In the genomic region with DNA sequence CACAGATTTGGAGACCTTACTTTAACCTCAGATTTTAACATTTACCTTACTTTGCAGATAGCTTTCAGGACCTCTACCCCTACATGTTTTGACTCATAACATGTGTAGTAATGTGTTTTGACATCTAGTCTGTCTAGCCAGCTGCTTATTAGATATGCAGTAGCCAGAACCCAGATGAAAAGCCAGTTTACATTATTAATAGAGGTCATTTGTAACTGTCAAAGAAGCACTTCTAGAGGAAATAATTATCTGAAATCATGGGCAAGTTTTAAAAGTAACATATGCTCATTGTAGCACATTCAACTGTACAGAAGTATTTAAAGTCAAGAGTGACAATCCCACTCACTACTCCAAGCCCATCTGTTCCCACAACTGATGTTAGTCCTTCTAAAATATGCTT, we compare ENCODE assay signal across 1 cellular context.
TF ChIP-seq lines count a peak whose summit lies in the region.

No MANE protein-coding gene starts in this region.

TF ChIP-seq in SK-N-SH treated with all-trans-retinoic acid at 6 μM for 48 hours, 23 proteins besides CTCF, POLR2A, EP300 and RAD21 (continued from another document):
- TF ChIP-seq, protein P1, sequence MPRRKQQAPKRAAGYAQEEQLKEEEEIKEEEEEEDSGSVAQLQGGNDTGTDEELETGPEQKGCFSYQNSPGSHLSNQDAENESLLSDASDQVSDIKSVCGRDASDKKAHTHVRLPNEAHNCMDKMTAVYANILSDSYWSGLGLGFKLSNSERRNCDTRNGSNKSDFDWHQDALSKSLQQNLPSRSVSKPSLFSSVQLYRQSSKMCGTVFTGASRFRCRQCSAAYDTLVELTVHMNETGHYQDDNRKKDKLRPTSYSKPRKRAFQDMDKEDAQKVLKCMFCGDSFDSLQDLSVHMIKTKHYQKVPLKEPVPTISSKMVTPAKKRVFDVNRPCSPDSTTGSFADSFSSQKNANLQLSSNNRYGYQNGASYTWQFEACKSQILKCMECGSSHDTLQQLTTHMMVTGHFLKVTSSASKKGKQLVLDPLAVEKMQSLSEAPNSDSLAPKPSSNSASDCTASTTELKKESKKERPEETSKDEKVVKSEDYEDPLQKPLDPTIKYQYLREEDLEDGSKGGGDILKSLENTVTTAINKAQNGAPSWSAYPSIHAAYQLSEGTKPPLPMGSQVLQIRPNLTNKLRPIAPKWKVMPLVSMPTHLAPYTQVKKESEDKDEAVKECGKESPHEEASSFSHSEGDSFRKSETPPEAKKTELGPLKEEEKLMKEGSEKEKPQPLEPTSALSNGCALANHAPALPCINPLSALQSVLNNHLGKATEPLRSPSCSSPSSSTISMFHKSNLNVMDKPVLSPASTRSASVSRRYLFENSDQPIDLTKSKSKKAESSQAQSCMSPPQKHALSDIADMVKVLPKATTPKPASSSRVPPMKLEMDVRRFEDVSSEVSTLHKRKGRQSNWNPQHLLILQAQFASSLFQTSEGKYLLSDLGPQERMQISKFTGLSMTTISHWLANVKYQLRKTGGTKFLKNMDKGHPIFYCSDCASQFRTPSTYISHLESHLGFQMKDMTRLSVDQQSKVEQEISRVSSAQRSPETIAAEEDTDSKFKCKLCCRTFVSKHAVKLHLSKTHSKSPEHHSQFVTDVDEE (CRISPR knock-in tag; IDR thresholded peaks at IDR 0.05) = peak; percentile 83
- 0 out of 2 replicates have a peak, but pooled peaks have one; percentile 66 for TF ChIP-seq SNAI2 (CRISPR knock-in tag; IDR thresholded peaks at IDR 0.05)
- no peak for TF ChIP-seq PPARA (CRISPR knock-in tag; IDR thresholded peaks at IDR 0.05; ENCODE audit: borderline replicate concordance)
- peak; percentile 27; the same call in 1 of the 2 replicates for TF ChIP-seq ZC3H10 (CRISPR knock-in tag; IDR thresholded peaks at IDR 0.05)
- TF ChIP-seq ZNF8 (CRISPR knock-in tag; IDR thresholded peaks at IDR 0.05) = no peak
- no peak for TF ChIP-seq CSDC2 (CRISPR knock-in tag; IDR thresholded peaks at IDR 0.05)
- peak; percentile 90 for TF ChIP-seq ISL1 (CRISPR knock-in tag; IDR thresholded peaks at IDR 0.05)
- TF ChIP-seq, protein P2, sequence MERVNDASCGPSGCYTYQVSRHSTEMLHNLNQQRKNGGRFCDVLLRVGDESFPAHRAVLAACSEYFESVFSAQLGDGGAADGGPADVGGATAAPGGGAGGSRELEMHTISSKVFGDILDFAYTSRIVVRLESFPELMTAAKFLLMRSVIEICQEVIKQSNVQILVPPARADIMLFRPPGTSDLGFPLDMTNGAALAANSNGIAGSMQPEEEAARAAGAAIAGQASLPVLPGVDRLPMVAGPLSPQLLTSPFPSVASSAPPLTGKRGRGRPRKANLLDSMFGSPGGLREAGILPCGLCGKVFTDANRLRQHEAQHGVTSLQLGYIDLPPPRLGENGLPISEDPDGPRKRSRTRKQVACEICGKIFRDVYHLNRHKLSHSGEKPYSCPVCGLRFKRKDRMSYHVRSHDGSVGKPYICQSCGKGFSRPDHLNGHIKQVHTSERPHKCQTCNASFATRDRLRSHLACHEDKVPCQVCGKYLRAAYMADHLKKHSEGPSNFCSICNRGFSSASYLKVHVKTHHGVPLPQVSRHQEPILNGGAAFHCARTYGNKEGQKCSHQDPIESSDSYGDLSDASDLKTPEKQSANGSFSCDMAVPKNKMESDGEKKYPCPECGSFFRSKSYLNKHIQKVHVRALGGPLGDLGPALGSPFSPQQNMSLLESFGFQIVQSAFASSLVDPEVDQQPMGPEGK (CRISPR knock-in tag; IDR thresholded peaks at IDR 0.05; ENCODE audit: borderline replicate concordance) = peak; percentile 42; the same call in 1 of the 2 replicates
